Comparison of ENCODE assay signal across 19 cellular contexts in the genomic region with DNA sequence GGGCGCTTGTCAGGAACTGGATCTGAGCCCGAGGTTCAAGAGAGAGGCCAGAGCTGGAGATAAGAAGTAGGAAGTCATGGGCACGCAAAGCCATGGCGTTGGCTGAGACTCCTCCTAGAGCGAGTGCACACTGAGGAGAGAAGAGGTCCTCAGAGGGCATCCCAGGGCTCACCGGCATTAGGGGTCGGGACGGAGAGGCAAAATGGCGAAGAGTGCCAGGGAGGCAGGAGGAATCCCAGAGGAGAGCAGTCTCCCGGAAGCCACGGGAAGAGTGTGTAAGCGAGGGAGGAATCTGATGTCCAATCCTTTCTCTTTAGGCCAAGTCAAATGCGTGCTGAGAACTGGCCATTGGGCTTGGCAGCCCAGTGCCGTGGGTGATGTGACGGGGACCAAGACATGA. TPM values are rescaled to one million over a fixed set of nuclear protein-coding genes. Genes with fewer than 3 reads are reported as not detected.
A peak's percentile ranks its signal among the peaks of the same experiment; 100 is the strongest.
DNase-seq lines count a peak whose midpoint lies in the region; ATAC-seq, FAIRE-seq and TF ChIP-seq lines count a peak whose summit lies in the region.
"Had no signal": no experiment of that assay in that cellular context is flagged by ENCODE, and none has a peak within 500 bp of the region (broad histone marks: within the 10 kb centered on the region; RNA-seq: fewer than 3 reads in every experiment).

No MANE protein-coding gene starts in this region.

- H3K36me3 Mint-ChIP-seq in activated T-cell treated with anti-CD3 and anti-CD28 coated beads, Interleukin-2, amount 50 U/mL, for 24 hours (ENCODE audit: low read depth), result no peaks in the 10 kb centered on the region
- no peaks in the 10 kb centered on the region for H3K36me3 Mint-ChIP-seq in activated T-cell treated with anti-CD3 and anti-CD28 coated beads, Interleukin-2, amount 50 U/mL, for 72 hours (ENCODE audit: insufficient read depth in 2 of 2)
- peaks cover 0 to 5% (median under 1%) of the 10 kb centered on the region in 5 donors for H3K36me3 Mint-ChIP-seq in naive thymus-derived CD4-positive, alpha-beta T cell
- H3K36me3 Mint-ChIP-seq: activated CD4-positive, alpha-beta memory T cell treated with anti-CD3 and anti-CD28 coated beads for 36 hours had no signal

- no peak overlapping the region for H2AK5ac ChIP-seq in H1 (ENCODE audit: low read depth, low read length)

- H3K4me1 Mint-ChIP-seq in activated T-cell treated with anti-CD3 and anti-CD28 coated beads, Interleukin-2, amount 50 U/mL, for 24 hours (ENCODE audit: low read depth), result peaks cover 22% of the 10 kb centered on the region
- peaks cover 11% of the 10 kb centered on the region for H3K4me1 Mint-ChIP-seq in activated T-cell treated with anti-CD3 and anti-CD28 coated beads, Interleukin-2, amount 50 U/mL, for 72 hours (ENCODE audit: low read depth)
- H3K4me1 Mint-ChIP-seq in naive thymus-derived CD4-positive, alpha-beta T cell, result peaks cover 13 to 35% (median 29%) of the 10 kb centered on the region in 7 donors

- no peak overlapping the region for H3K4ac ChIP-seq in H1 (replicated peaks; ENCODE audit: insufficient read length, low read depth, low read length)

- H3K18ac ChIP-seq in H1 (ENCODE audit: extremely low read depth, low read length), result no peak overlapping the region

- H3K4me2 ChIP-seq in H1 (ENCODE audit: insufficient read depth in 1 of 2, low read depth in 2 of 2, low read length in 2 of 2), result no peak overlapping the region
- H3K4me2 ChIP-seq: GM23338 had no signal

- POLR2A ChIA-PET in H1 (lab: Charles Lee; ENCODE audit: partially characterized antibody), result interaction anchor here (1.3 to 1.4 kb wide), 2 partner anchors 8 to 11 kb away, joined by 3 to 4 read pairs; no protein-coding TSS in a partner anchor
- POLR2A ChIA-PET in naive thymus-derived CD4-positive, alpha-beta T cell (lab: Charles Lee), result interaction anchor here (1.0 to 4.4 kb wide), 4 partner anchors 10 to 28 kb away, joined by 3 to 95 read pairs (median 35); partner anchors contain the start of gene CFAP92

- no peaks in the 10 kb centered on the region for H3K36me3 ChIP-seq in H1 (ENCODE audit: control insufficient read depth in 2 of 4, insufficient read depth in 4 of 4, low read length in 3 of 4)
- no peaks in the 10 kb centered on the region for H3K36me3 ChIP-seq in naive thymus-derived CD4-positive, alpha-beta T cell (ENCODE audit: control insufficient read depth in 2 of 3, insufficient read depth in 3 of 3, low read length in 3 of 3)
- no peaks in the 10 kb centered on the region for H3K36me3 ChIP-seq in stomach smooth muscle (ENCODE audit: control insufficient read depth in 2 of 2, insufficient read depth in 2 of 2, low read length in 2 of 2)
- H3K36me3 ChIP-seq: SJSA1, tibial artery had no signal

- H2BK15ac ChIP-seq in H1 (ENCODE audit: low read length), result peak overlapping the region; percentile 77; the same call in 1 of the 2 replicates

- FAIRE-seq in H1 (lab: Jason Lieb, UNC), result no peak
- FAIRE-seq in HTR-8/SVneo (lab: Jason Lieb, UNC), result no peak
- FAIRE-seq: A204.1, colon had no signal

- H3K9me3 Mint-ChIP-seq in activated T-cell treated with anti-CD3 and anti-CD28 coated beads, Interleukin-2, amount 50 U/mL, for 24 hours, result no peaks in the 10 kb centered on the region
- H3K9me3 Mint-ChIP-seq in activated T-cell treated with anti-CD3 and anti-CD28 coated beads, Interleukin-2, amount 50 U/mL, for 72 hours, result no peaks in the 10 kb centered on the region
- no peaks in the 10 kb centered on the region for H3K9me3 Mint-ChIP-seq in naive thymus-derived CD4-positive, alpha-beta T cell
- H3K9me3 Mint-ChIP-seq: activated CD4-positive, alpha-beta memory T cell treated with anti-CD3 and anti-CD28 coated beads for 36 hours had no signal

- TF ChIP-seq RAD21 in H1 (IDR thresholded peaks at IDR 0.05 in 1 of 2, conservative IDR thresholded peaks at IDR 0.05 in 1 of 2; ENCODE audit: low read depth in 2 of 2, low read length in 2 of 2), result no peak

- H3K9me3 ChIP-seq in H1 (ENCODE audit: insufficient read depth in 2 of 2, low read depth in 1 of 2, low read length in 1 of 2), result no peaks in the 10 kb centered on the region
- H3K9me3 ChIP-seq in naive thymus-derived CD4-positive, alpha-beta T cell (ENCODE audit: control insufficient read depth in 2 of 3, low read length in 3 of 3), result no peaks in the 10 kb centered on the region
- no peaks in the 10 kb centered on the region for H3K9me3 ChIP-seq in stomach smooth muscle (ENCODE audit: control insufficient read depth in 2 of 2, low read length in 2 of 2)
- H3K9me3 ChIP-seq: SJSA1, tibial artery had no signal

- H4K5ac ChIP-seq in H1 (ENCODE audit: insufficient read length, low read depth, low read length), result no peak overlapping the region

- no peak for TF ChIP-seq CTCF in H1 (IDR thresholded peaks at IDR 0.05; ENCODE audit: control extremely low read depth in 1 of 3, insufficient read depth in 1 of 3, low read depth in 1 of 3, low read length in 3 of 3)

- no peak overlapping the region for H3K14ac ChIP-seq in H1 (ENCODE audit: insufficient read length)

- H3K79me2 ChIP-seq in H1 (ENCODE audit: control insufficient read depth in 1 of 2, insufficient read depth in 2 of 2, low read length in 2 of 2), result no peaks in the 10 kb centered on the region

- H2BK12ac ChIP-seq in H1 (ENCODE audit: low read depth, low read length), result no peak overlapping the region

- H3K23ac ChIP-seq in H1 (ENCODE audit: insufficient read length), result no peak overlapping the region

- TF ChIP-seq POLR2A in H1 (IDR thresholded peaks at IDR 0.05; ENCODE audit: control extremely low read depth in 1 of 2, low read depth in 2 of 2, low read length in 2 of 2), result no peak

- TF ChIP-seq EP300 in H1 (IDR thresholded peaks at IDR 0.05; ENCODE audit: borderline replicate concordance in 1 of 2, low read depth in 2 of 2, low read length in 2 of 2), result no peak

- H3K23me2 ChIP-seq in H1 (ENCODE audit: low read depth, low read length), result no peaks in the 10 kb centered on the region; the same call in 1 of the 2 replicates

- H4K20me1 ChIP-seq in H1 (replicated peaks in 1 of 2; ENCODE audit: control insufficient read depth in 1 of 2, insufficient read depth in 2 of 2, low read length in 2 of 2), result no peaks in the 10 kb centered on the region

- H3K4me3 Mint-ChIP-seq in activated T-cell treated with anti-CD3 and anti-CD28 coated beads, Interleukin-2, amount 50 U/mL, for 24 hours, result no peak overlapping the region
- peak overlapping the region in 1 of 2 donors; percentile 3 for H3K4me3 Mint-ChIP-seq in activated T-cell treated with anti-CD3 and anti-CD28 coated beads, Interleukin-2, amount 50 U/mL, for 72 hours
- H3K4me3 Mint-ChIP-seq in naive thymus-derived CD4-positive, alpha-beta T cell, result peak overlapping the region in 6 of 10 donors; percentile 18 to 45 (median 34)
- H3K4me3 Mint-ChIP-seq: activated CD4-positive, alpha-beta memory T cell treated with anti-CD3 and anti-CD28 coated beads for 36 hours; GM23338 had no signal

- H2BK120ac ChIP-seq in H1 (replicated peaks; ENCODE audit: low read depth, low read length), result no peak overlapping the region

- H2BK20ac ChIP-seq in H1 (ENCODE audit: low read length), result no peak overlapping the region

- no peak overlapping the region; the same call in 1 of the 2 replicates for H4K8ac ChIP-seq in H1 (ENCODE audit: extremely low read depth, insufficient read depth, low read length)

- H3K4me1 ChIP-seq in H1 (replicated peaks in 1 of 4; ENCODE audit: control insufficient read depth in 3 of 4, insufficient read depth in 4 of 4, low read length in 3 of 4), result peaks cover 0 to 4% (median 0%) of the 10 kb centered on the region in 4 experiments; a peak in 3 of 7 replicates
- H3K4me1 ChIP-seq in naive thymus-derived CD4-positive, alpha-beta T cell (ENCODE audit: control insufficient read depth in 2 of 2, insufficient read depth in 2 of 2, low read length in 2 of 2), result peaks cover 8 to 11% of the 10 kb centered on the region in 2 donors
- H3K4me1 ChIP-seq in stomach smooth muscle (ENCODE audit: control insufficient read depth, insufficient read depth, low read length), result peaks cover 52% of the 10 kb centered on the region

- H4K91ac ChIP-seq in H1 (replicated peaks; ENCODE audit: insufficient read length, low read length), result no peak overlapping the region

- H3K27ac ChIP-seq in H1 (ENCODE audit: low read depth, low read length) (no peak overlapping the region), stomach smooth muscle (ENCODE audit: low read length) (peak overlapping the region; percentile 64)
- H3K27ac ChIP-seq in naive thymus-derived CD4-positive, alpha-beta T cell (ENCODE audit: low read depth, low read length), result no peak overlapping the region
- H3K27ac ChIP-seq: SJSA1, tibial artery had no signal

- CTCF ChIA-PET in H1 (lab: Charles Lee; ENCODE audit: partially characterized antibody), result interaction anchor here (1.0 to 10.0 kb wide), 10 partner anchors 9 to 60 kb away, joined by 3 to 58 read pairs (median 6); no protein-coding TSS in a partner anchor
- CTCF ChIA-PET in naive thymus-derived CD4-positive, alpha-beta T cell (lab: Charles Lee), result interaction anchor here (0.6 to 4.6 kb wide), 6 partner anchors 9 to 220 kb away, joined by 3 to 74 read pairs (median 9); no protein-coding TSS in a partner anchor

- no peaks in the 10 kb centered on the region for H3K27me3 Mint-ChIP-seq in activated T-cell treated with anti-CD3 and anti-CD28 coated beads, Interleukin-2, amount 50 U/mL, for 24 hours
- H3K27me3 Mint-ChIP-seq in activated T-cell treated with anti-CD3 and anti-CD28 coated beads, Interleukin-2, amount 50 U/mL, for 72 hours (ENCODE audit: low read depth), result no peaks in the 10 kb centered on the region
- H3K27me3 Mint-ChIP-seq in naive thymus-derived CD4-positive, alpha-beta T cell, result peaks cover 0 to 3% (median 0%) of the 10 kb centered on the region in 5 donors
- H3K27me3 Mint-ChIP-seq: activated CD4-positive, alpha-beta memory T cell treated with anti-CD3 and anti-CD28 coated beads for 36 hours had no signal

- no peak overlapping the region for H3K27ac Mint-ChIP-seq in activated T-cell treated with anti-CD3 and anti-CD28 coated beads, Interleukin-2, amount 50 U/mL, for 24 hours
- no peak overlapping the region for H3K27ac Mint-ChIP-seq in activated T-cell treated with anti-CD3 and anti-CD28 coated beads, Interleukin-2, amount 50 U/mL, for 72 hours
- peak overlapping the region in 7 of 9 donors; percentile 28 to 92 (median 62) for H3K27ac Mint-ChIP-seq in naive thymus-derived CD4-positive, alpha-beta T cell
- H3K27ac Mint-ChIP-seq: activated CD4-positive, alpha-beta memory T cell treated with anti-CD3 and anti-CD28 coated beads for 36 hours; GM23338 had no signal

- no peak overlapping the region for H3K9ac ChIP-seq in H1 (replicated peaks in 1 of 4; ENCODE audit: extremely low read depth in 1 of 4, low read depth in 3 of 4, low read length in 3 of 4)
- peak overlapping the region in 1 of 2 donors; percentile 10 for H3K9ac ChIP-seq in stomach smooth muscle (ENCODE audit: low read length in 2 of 2)

- WGBS in H1 (ENCODE audit: extremely low coverage in 1 of 2, insufficient coverage in 1 of 2, insufficient read length in 1 of 2, insufficient replicate concordance in 2 of 2, low coverage in 1 of 2, low lambda C conversion rate in 2 of 2, missing lambda C conversion rate in 1 of 2), 2 experiments, result 94% methylated on average over 15 of the region's 15 CpGs; no CpG with 5 or more reads in 1 of the 2 experiments

- H2AFZ ChIP-seq in H1 (ENCODE audit: low read length), result no peak overlapping the region
- H2AFZ ChIP-seq: GM23338 had no signal

- no peaks in the 10 kb centered on the region for H3K79me1 ChIP-seq in H1 (ENCODE audit: low read depth, low read length)

- H3K4me3 ChIP-seq in H1 (ENCODE audit: extremely low read depth in 1 of 4, insufficient read depth in 2 of 4, low read depth in 3 of 4, low read length in 4 of 4), result no peak overlapping the region
- H3K4me3 ChIP-seq in naive thymus-derived CD4-positive, alpha-beta T cell (ENCODE audit: low read length), result no peak overlapping the region
- H3K4me3 ChIP-seq in stomach smooth muscle (ENCODE audit: low read length in 2 of 2), result no peak overlapping the region
- H3K4me3 ChIP-seq: GM23338, SJSA1, tibial artery had no signal

- ATAC-seq in activated T-cell treated with anti-CD3 and anti-CD28 coated beads, Interleukin-2, amount 50 U/mL, for 72 hours (replicated peaks in 1 of 2), result no peak
- ATAC-seq in naive thymus-derived CD4-positive, alpha-beta T cell, result no peak
- ATAC-seq in HG03280 (IDR thresholded peaks at IDR 0.05; ENCODE audit: unreplicated experiment), result no peak
- ATAC-seq: GM23338 had no signal

- DNase-seq in activated T-cell treated with anti-CD3 and anti-CD28 coated beads, Interleukin-2, amount 50 U/mL, for 24 hours, result peak; percentile 26
- DNase-seq in activated T-cell treated with anti-CD3 and anti-CD28 coated beads, Interleukin-2, amount 50 U/mL, for 72 hours, result no peak
- no peak for DNase-seq in H1 (ENCODE audit: low read depth in 1 of 2, low spot score in 2 of 2)
- DNase-seq in naive thymus-derived CD4-positive, alpha-beta T cell, result no peak
- no peak for DNase-seq in HTR-8/SVneo (ENCODE audit: insufficient read length, low spot score)
- no peak for DNase-seq in T1000 (lab: John Stamatoyannopoulos, UW)
- DNase-seq: activated CD4-positive, alpha-beta memory T cell treated with anti-CD3 and anti-CD28 coated beads for 36 hours; NCI-H446; stimulated activated CD8-positive, alpha-beta memory T cell treated with anti-CD3 and anti-CD28 coated beads, Interleukin-4, amount 100 ng/mL, for 48 hours had no signal

- H3K56ac ChIP-seq in H1 (replicated peaks; ENCODE audit: insufficient read length, low read depth, low read length), result no peak overlapping the region

- H3K27me3 ChIP-seq in H1 (replicated peaks in 1 of 4; ENCODE audit: control insufficient read depth in 3 of 4, extremely low read depth in 1 of 4, insufficient read depth in 3 of 4, low read length in 3 of 4) (peaks cover 5 to 23% (median 19%) of the 10 kb centered on the region in 4 experiments), stomach smooth muscle (ENCODE audit: control insufficient read depth in 1 of 2, insufficient read depth in 2 of 2, low read length in 2 of 2) (no peaks in the 10 kb centered on the region)
- no peaks in the 10 kb centered on the region for H3K27me3 ChIP-seq in naive thymus-derived CD4-positive, alpha-beta T cell (ENCODE audit: control insufficient read depth in 2 of 2, insufficient read depth in 2 of 2, low read length in 2 of 2)
- H3K27me3 ChIP-seq: SJSA1 had no signal

- no peak overlapping the region for H2BK5ac ChIP-seq in H1 (ENCODE audit: low read depth, low read length)

- intact Hi-C loops in naive thymus-derived CD4-positive, alpha-beta T cell (cut with micrococcal nuclease), result loop anchor here in 1 of 2 donors (5.0 kb wide), 1 partner anchor 408 kb away; no protein-coding TSS in a partner anchor

RNA-seq across cellular contexts. Expression of gene EFCC1, which starts 24.0 kb away (rescaled TPM):
- under 1 TPM; 0.26 to 0.42 TPM for total RNA-seq in activated T-cell treated with anti-CD3 and anti-CD28 coated beads, Interleukin-2, amount 50 U/mL, for 72 hours
- 0.37 and 0.44 TPM in 2 replicates for total RNA-seq in H1 (2021; fragmentation: NEBNext Ultra II Directional; extraction: Animal tissue kit (Norgen Biotek cat#: 25700))
- 0.14 and 0.30 TPM in 2 replicates for polyA plus RNA-seq in H1 (2011; rRNA removed)
- 0.18 TPM for polyA plus RNA-seq in H1 (2011; cell fraction: cytosol; rRNA removed)
- polyA plus RNA-seq in H1 (2011; cell fraction: nucleus; rRNA removed), result 0.40 TPM
- polyA plus RNA-seq in H1 (2012, experiment 1 of 2), result 0.08 to 0.13 TPM in 2 of 4 replicates, not detected in the others
- polyA plus RNA-seq in H1 (2012, experiment 2 of 2), result 0.10 TPM
- 0.02 TPM for polyA plus RNA-seq in H1 (2013, experiment 1 of 2)
- polyA plus RNA-seq in H1 (2013, experiment 2 of 2), result 0.07 TPM
- polyA minus RNA-seq in H1 (2011; rRNA and poly(A)+ RNA removed), result 0.32 and 0.41 TPM in 2 replicates
- polyA minus RNA-seq in H1 (2011; cell fraction: cytosol; rRNA and poly(A)+ RNA removed), result not detected
- 0.20 TPM for polyA minus RNA-seq in H1 (2011; cell fraction: nucleus; rRNA and poly(A)+ RNA removed)
- total RNA-seq in naive thymus-derived CD4-positive, alpha-beta T cell, result under 1 TPM in 4 of 5 experiments, not detected in 1; 0.07 to 0.24 (median 0.18) TPM
- polyA plus RNA-seq in naive thymus-derived CD4-positive, alpha-beta T cell, result under 1 TPM; 0.24 to 0.27 TPM
- total RNA-seq: epithelial cell of proximal tubule, GM23338, kidney epithelial cell, LHCN-M2 had no signal
- polyA plus RNA-seq: GM23338 had no signal

RNA-seq across cellular contexts. Expression of gene CFAP92, which starts 31.2 kb away (rescaled TPM):
- 1 to 10 TPM; 1.1 TPM for total RNA-seq in activated T-cell treated with anti-CD3 and anti-CD28 coated beads, Interleukin-2, amount 50 U/mL, for 72 hours
- 2.0 and 2.4 TPM in 2 replicates for total RNA-seq in H1 (2021; fragmentation: NEBNext Ultra II Directional; extraction: Animal tissue kit (Norgen Biotek cat#: 25700))
- polyA plus RNA-seq in H1 (2011; rRNA removed), result 0.77 and 1.2 TPM in 2 replicates
- polyA plus RNA-seq in H1 (2011; cell fraction: cytosol; rRNA removed), result 0.94 TPM
- polyA plus RNA-seq in H1 (2011; cell fraction: nucleus; rRNA removed), result 1.2 TPM
- polyA plus RNA-seq in H1 (2012, experiment 1 of 2), result 1.1 to 1.6 TPM (median 1.2 TPM) in 4 replicates
- 0.60 TPM for polyA plus RNA-seq in H1 (2012, experiment 2 of 2)
- 1.4 TPM for polyA plus RNA-seq in H1 (2013, experiment 1 of 2)
- polyA plus RNA-seq in H1 (2013, experiment 2 of 2), result 1.6 TPM
- 1.00 and 1.1 TPM in 2 replicates for polyA minus RNA-seq in H1 (2011; rRNA and poly(A)+ RNA removed)
- 0.73 TPM for polyA minus RNA-seq in H1 (2011; cell fraction: cytosol; rRNA and poly(A)+ RNA removed)
- 2.2 TPM for polyA minus RNA-seq in H1 (2011; cell fraction: nucleus; rRNA and poly(A)+ RNA removed)
- 1 to 10 TPM in 2 of 5 experiments, under 1 TPM in 3; 0.10 to 1.4 (median 0.46) TPM for total RNA-seq in naive thymus-derived CD4-positive, alpha-beta T cell
- polyA plus RNA-seq in naive thymus-derived CD4-positive, alpha-beta T cell, result under 1 TPM; 0.20 to 0.89 TPM
- total RNA-seq: epithelial cell of proximal tubule, LHCN-M2 had no signal

RNA-seq across cellular contexts. Expression of gene GP9, which starts 35.5 kb away (rescaled TPM):
- total RNA-seq in activated T-cell treated with anti-CD3 and anti-CD28 coated beads, Interleukin-2, amount 50 U/mL, for 72 hours, result not detected
- total RNA-seq in H1 (2021; fragmentation: NEBNext Ultra II Directional; extraction: Animal tissue kit (Norgen Biotek cat#: 25700)), result not detected in 2 replicates
- polyA plus RNA-seq in H1 (2011; rRNA removed), result not detected in 2 replicates
- polyA plus RNA-seq in H1 (2011; cell fraction: cytosol; rRNA removed), result not detected
- not detected for polyA plus RNA-seq in H1 (2011; cell fraction: nucleus; rRNA removed)
- not detected in 4 replicates for polyA plus RNA-seq in H1 (2012, experiment 1 of 2)
- not detected for polyA plus RNA-seq in H1 (2012, experiment 2 of 2)
- polyA plus RNA-seq in H1 (2013, experiment 1 of 2), result not detected
- polyA plus RNA-seq in H1 (2013, experiment 2 of 2), result not detected
- polyA minus RNA-seq in H1 (2011; rRNA and poly(A)+ RNA removed), result not detected in 2 replicates
- polyA minus RNA-seq in H1 (2011; cell fraction: cytosol; rRNA and poly(A)+ RNA removed), result not detected
- polyA minus RNA-seq in H1 (2011; cell fraction: nucleus; rRNA and poly(A)+ RNA removed), result not detected
- total RNA-seq in naive thymus-derived CD4-positive, alpha-beta T cell, result 1 to 10 TPM in 1 of 5 experiments, not detected in 4; 2.5 TPM
- not detected for polyA plus RNA-seq in naive thymus-derived CD4-positive, alpha-beta T cell
- total RNA-seq: activated CD4-positive, alpha-beta memory T cell treated with anti-CD3 and anti-CD28 coated beads for 36 hours; epithelial cell of proximal tubule; GM23338; kidney epithelial cell; LHCN-M2; SJSA1 had no signal
- polyA plus RNA-seq: GM23338 had no signal

Comparison
In these comparisons a context has a peak if more than half of its experiments do, and no peak if none do; other contexts are left out.
1. H3K27ac Mint-ChIP-seq: peak in naive thymus-derived CD4-positive, alpha-beta T cell (7 of 9); none in activated T-cell treated with anti-CD3 and anti-CD28 coated beads, Interleukin-2, amount 50 U/mL, for 24 hours (single experiment) and activated T-cell treated with anti-CD3 and anti-CD28 coated beads, Interleukin-2, amount 50 U/mL, for 72 hours (single experiment).